8 cellular contexts compared by ENCODE assay signal in the genomic region with DNA sequence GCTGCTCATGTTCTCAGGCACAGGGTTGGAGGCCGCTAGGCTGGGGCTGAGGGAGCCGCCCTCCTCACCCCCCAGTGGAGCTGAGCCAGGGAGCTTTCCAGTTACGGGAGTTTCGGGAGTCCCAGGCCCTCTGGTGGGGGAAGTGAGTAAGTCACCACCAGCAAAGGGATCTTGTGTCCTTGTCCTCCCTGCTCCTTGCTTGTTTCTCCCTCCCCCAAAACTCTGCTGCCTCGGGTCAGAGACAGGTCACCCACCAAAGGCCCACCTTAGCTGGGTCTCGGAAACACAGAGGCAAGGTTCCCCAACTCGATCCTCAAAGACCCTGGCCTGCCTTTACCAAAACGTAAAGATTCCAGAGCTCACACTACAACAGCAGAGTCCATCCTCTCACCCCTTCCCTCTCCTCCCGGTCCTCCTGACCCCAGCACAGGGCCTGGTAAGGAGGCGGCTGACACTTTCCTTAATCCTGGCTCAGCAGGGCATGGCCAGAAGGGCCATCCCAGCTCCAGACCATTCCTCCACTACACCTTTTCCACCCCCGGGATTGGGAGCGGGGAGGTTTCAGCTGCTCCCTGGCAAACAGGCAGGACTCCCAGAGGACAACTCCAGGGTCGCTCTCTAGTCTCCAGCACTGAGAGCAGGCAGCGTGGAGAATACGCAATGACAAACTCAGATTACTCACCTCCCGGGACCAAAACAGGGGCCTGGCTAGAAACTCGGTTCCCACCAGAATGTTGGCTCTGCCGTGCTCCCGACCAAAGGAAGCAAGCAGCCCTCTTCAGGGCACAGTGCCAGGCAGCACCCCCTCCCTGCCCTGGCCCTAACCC.
DNase-seq lines count a peak whose midpoint lies in the region; TF ChIP-seq lines count a peak whose summit lies in the region.

No MANE protein-coding gene starts in this region.

- no peaks in the 10 kb centered on the region for H3K27me3 ChIP-seq in MG63
- H3K27me3 ChIP-seq in stomach = no peaks in the 10 kb centered on the region

- POLR2A ChIA-PET in RWPE1 (lab: Yijun Ruan, JAX; ENCODE audit: low non-redundant PET) = no interaction called here

- H3K4me1 ChIP-seq in stomach = peaks cover 9 to 30% (median 20%) of the 10 kb centered on the region in 4 donors

- H3K9me3 ChIP-seq in MG63 (no peaks in the 10 kb centered on the region), stomach (no peaks in the 10 kb centered on the region)

- H3K36me3 ChIP-seq in MG63 = no peaks in the 10 kb centered on the region
- peaks cover 3 to 33% (median 31%) of the 10 kb centered on the region in 4 donors for H3K36me3 ChIP-seq in stomach

- H3K4me3 ChIP-seq in MG63 = no peak overlapping the region
- no peak overlapping the region for H3K4me3 ChIP-seq in stomach

- peak; percentile 75 for TF ChIP-seq CTCF in RWPE1 (conservative IDR thresholded peaks at IDR 0.05; ENCODE audit: low read depth)
- TF ChIP-seq CTCF in stomach (IDR thresholded peaks at IDR 0.05) = peak in 5 of 7 experiments; percentile 31 to 64 (median 60)

- no peak for TF ChIP-seq EP300 in stomach (IDR thresholded peaks at IDR 0.05)

- peak in 4 of 6 experiments; percentile 8 to 30 (median 12) for DNase-seq in stimulated activated naive CD4-positive, alpha-beta T cell (lab: John Stamatoyannopoulos, UW)
- no peak for DNase-seq in stimulated activated naive CD4-positive, alpha-beta T cell treated with Interleukin-2 at 50 U/mL for 16 hours (lab: John Stamatoyannopoulos, UW)
- DNase-seq in MG63 = peak; percentile 76
- peak; percentile 89 for DNase-seq in RWPE1 (ENCODE audit: low spot score)
- peak; percentile 87 for DNase-seq in cerebellar cortex (ENCODE audit: low spot score)
- peak; percentile 30 for DNase-seq in kidney glomerular epithelial cell (lab: John Stamatoyannopoulos, UW)
- DNase-seq in stomach = peak; percentile 66
- no peak for DNase-seq in T-helper 1 cell

- no peak overlapping the region for H3K27ac ChIP-seq in RWPE1
- peak overlapping the region; percentile 9 to 76 (median 62) for H3K27ac ChIP-seq in stomach

- intact Hi-C loops in stomach (cut with DNase I; ENCODE audit: low total_unique reads) = no loop called here

- CTCF ChIA-PET in RWPE1 (lab: Yijun Ruan, JAX) = interaction anchor here (0.5 to 1.7 kb wide), 15 partner anchors 10 to 1151 kb away, joined by 3 to 9 read pairs (median 4); no protein-coding TSS in a partner anchor

- TF ChIP-seq POLR2A in stomach (IDR thresholded peaks at IDR 0.05) = no peak

- 20 to 46% (median 42%) methylated on average over 18 to 19 of the region's 19 CpGs for WGBS in stomach, 5 donors

Comparison
In these comparisons a context has a peak if more than half of its experiments do, and no peak if none do; other contexts are left out.
1. DNase-seq: peak in stimulated activated naive CD4-positive, alpha-beta T cell (4 of 6), MG63 (single experiment), RWPE1 (single experiment), cerebellar cortex (single experiment), kidney glomerular epithelial cell (single experiment) and stomach (single experiment); none in stimulated activated naive CD4-positive, alpha-beta T cell treated with Interleukin-2 at 50 U/mL for 16 hours (single experiment) and T-helper 1 cell (0 of 5).